8 cellular contexts compared by ENCODE assay signal in genomic region chr2:155867564-155867963, GRCh38.
"Had no signal": no experiment of that assay in that cellular context is flagged by ENCODE, and none has a peak within 500 bp of the region (broad histone marks: within the 10 kb centered on the region; RNA-seq: fewer than 3 reads in every experiment).

No MANE protein-coding gene starts in this region.

- H3K4me3 ChIP-seq: GM12878 had no signal

- FAIRE-seq: G401.6, GM12878, GM12891, GM12892, GM18507, GM19239 had no signal

- ATAC-seq: GM12878 had no signal

- DNase-seq: GDM1, GF-D8 had no signal
